13 cellular contexts compared by ENCODE assay signal in genomic region chr2:85761512-85761944, GRCh38. TPM values are rescaled to one million over a fixed set of nuclear protein-coding genes. Genes with fewer than 3 reads are reported as not detected.
"Had no signal": no experiment of that assay in that cellular context is flagged by ENCODE, and none has a peak within 500 bp of the region (broad histone marks: within the 10 kb centered on the region; RNA-seq: fewer than 3 reads in every experiment).

No MANE protein-coding gene starts in this region.

- DNase-seq: activated CD4-positive, alpha-beta T cell treated with anti-CD3 and anti-CD28 coated beads for 1 hour; activated CD4-positive, alpha-beta T cell treated with anti-CD3 and anti-CD28 coated beads, Interleukin-2, amount 50 U/mL, for 48 hours; activated CD8-positive, alpha-beta memory T cell treated with anti-CD3 and anti-CD28 coated beads, Interleukin-2, amount 50 U/mL, for 4 hours; activated T-cell treated with anti-CD3 and anti-CD28 coated beads, Interleukin-2, amount 50 U/mL, for 72 hours; stimulated activated CD4-positive, alpha-beta T cell treated with anti-CD3 and anti-CD28 coated beads, Interleukin-4, amount 100 ng/mL, for 1 hour; stimulated activated CD8-positive, alpha-beta memory T cell treated with anti-CD3 and anti-CD28 coated beads, Interleukin-4, amount 100 ng/mL, for 48 hours; stimulated activated naive CD8-positive, alpha-beta T cell treated with anti-CD3 and anti-CD28 coated beads, Interleukin-15, Interleukin-2, amounts not matched to agents 100 U/mL and 50 U/mL, for 24 hours; T-helper 9 cell; uterus had no signal

- ATAC-seq: activated T-cell treated with anti-CD3 and anti-CD28 coated beads, Interleukin-2, amount 50 U/mL, for 72 hours; stimulated activated naive CD8-positive, alpha-beta T cell treated with anti-CD3 and anti-CD28 coated beads, Interleukin-15, Interleukin-2, amounts not matched to agents 100 U/mL and 50 U/mL, for 24 hours had no signal

- H3K9me3 Mint-ChIP-seq: activated T-cell treated with anti-CD3 and anti-CD28 coated beads, Interleukin-2, amount 50 U/mL, for 72 hours; mesothelial cell of epicardium had no signal

- H3K27ac ChIP-seq: neutrophil, uterus had no signal

- H3K4me1 ChIP-seq: uterus had no signal

- H3K36me3 ChIP-seq: neutrophil, uterus had no signal

- H3K27me3 ChIP-seq: uterus had no signal

- H3K27ac Mint-ChIP-seq: activated T-cell treated with anti-CD3 and anti-CD28 coated beads, Interleukin-2, amount 50 U/mL, for 72 hours; progenitor cell of endocrine pancreas had no signal

- H3K4me3 Mint-ChIP-seq: activated T-cell treated with anti-CD3 and anti-CD28 coated beads, Interleukin-2, amount 50 U/mL, for 72 hours; mesothelial cell of epicardium had no signal

- H3K4me3 ChIP-seq: uterus had no signal

- H3K9me3 ChIP-seq: neutrophil, uterus had no signal

RNA-seq across cellular contexts. Expression of gene ATOH8, which starts 7.7 kb away (rescaled TPM):
- total RNA-seq: activated T-cell treated with anti-CD3 and anti-CD28 coated beads, Interleukin-2, amount 50 U/mL, for 72 hours had no signal
- polyA plus RNA-seq: keratinocyte had no signal
